Comparison of ENCODE assay signal across 31 cellular contexts in the genomic region with DNA sequence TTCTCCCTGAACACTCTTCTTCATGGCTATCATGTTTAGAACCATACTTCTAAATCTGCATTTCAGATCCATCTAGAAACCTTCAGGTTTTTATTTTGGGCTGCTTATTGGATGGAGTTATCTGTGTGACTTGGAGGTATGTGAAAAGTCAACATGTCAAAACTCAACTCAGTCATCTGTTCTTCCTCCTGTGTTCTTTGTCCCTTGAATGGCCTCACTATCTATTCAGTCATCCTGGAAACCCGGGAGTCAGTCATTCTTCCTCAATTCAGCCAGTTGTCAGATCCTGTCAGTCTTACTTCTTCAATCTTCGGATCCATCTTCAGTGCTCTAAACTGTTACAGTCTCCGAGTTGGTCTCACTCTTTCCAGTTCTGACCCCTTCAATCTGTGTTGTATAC.
"Had no signal": no experiment of that assay in that cellular context is flagged by ENCODE, and none has a peak within 500 bp of the region (broad histone marks: within the 10 kb centered on the region; RNA-seq: fewer than 3 reads in every experiment).

No MANE protein-coding gene starts in this region.

- ATAC-seq: activated naive CD4-positive, alpha-beta T cell treated with anti-CD3 and anti-CD28 coated beads, Interleukin-2, amount 50 U/mL, for 72 hours; activated T-cell treated with anti-CD3 and anti-CD28 coated beads, Interleukin-2, amount 50 U/mL, for 72 hours; esophagus mucosa; T-helper 17 cell had no signal

- H3K27ac ChIP-seq: ascending aorta, breast epithelium, cardiac muscle cell, colonic mucosa had no signal

- H3K9me3 ChIP-seq: ascending aorta, breast epithelium, colonic mucosa had no signal

- H3K27me3 ChIP-seq: ascending aorta, breast epithelium, cardiac muscle cell, colonic mucosa had no signal

- DNase-seq: activated CD4-positive, alpha-beta memory T cell treated with anti-CD3 and anti-CD28 coated beads, Interleukin-2, amount 10 ng/mL, durations not matched to agents 7 days and 5 days; activated CD4-positive, alpha-beta T cell treated with anti-CD3 and anti-CD28 coated beads for 1 hour; activated CD4-positive, alpha-beta T cell treated with anti-CD3 and anti-CD28 coated beads for 4 hours; activated CD4-positive, alpha-beta T cell treated with anti-CD3 and anti-CD28 coated beads, Interleukin-2, amount 10 ng/mL, durations not matched to agents 7 days and 5 days; activated CD4-positive, alpha-beta T cell treated with anti-CD3 and anti-CD28 coated beads, Interleukin-2, amount 50 U/mL, for 4 hours; activated CD8-positive, alpha-beta memory T cell treated with anti-CD3 and anti-CD28 coated beads, Interleukin-2, amount 50 U/mL, for 48 hours; activated gamma-delta T cell; activated naive CD4-positive, alpha-beta T cell; activated naive CD4-positive, alpha-beta T cell treated with anti-CD3 and anti-CD28 coated beads, Interleukin-2, amount 10 ng/mL, durations not matched to agents 7 days and 5 days; activated naive CD8-positive, alpha-beta T cell treated with anti-CD3 and anti-CD28 coated beads, Interleukin-2, amount 10 ng/mL, durations not matched to agents 7 days and 5 days; activated T-cell treated with anti-CD3 and anti-CD28 coated beads for 4 hours; activated T-cell treated with anti-CD3 and anti-CD28 coated beads, Interleukin-2, amount 50 U/mL, for 24 hours; activated T-cell treated with anti-CD3 and anti-CD28 coated beads, Interleukin-2, amount 50 U/mL, for 72 hours; central memory CD4-positive, alpha-beta T cell; cerebellar nuclear complex; colonic mucosa; effector memory CD4-positive, alpha-beta T cell; endodermal cell; foreskin fibroblast; head of caudate nucleus; T-helper 1 cell; T-helper 17 cell; T1000 had no signal

- H3K4me3 Mint-ChIP-seq: activated CD4-positive, alpha-beta memory T cell treated with anti-CD3 and anti-CD28 coated beads, Interleukin-2, amount 10 ng/mL, durations not matched to agents 7 days and 5 days; activated CD4-positive, alpha-beta T cell treated with anti-CD3 and anti-CD28 coated beads, Interleukin-2, amount 10 ng/mL, durations not matched to agents 7 days and 5 days; activated naive CD4-positive, alpha-beta T cell treated with anti-CD3 and anti-CD28 coated beads, Interleukin-2, amount 10 ng/mL, durations not matched to agents 7 days and 5 days; activated naive CD8-positive, alpha-beta T cell treated with anti-CD3 and anti-CD28 coated beads, Interleukin-2, amount 10 ng/mL, durations not matched to agents 7 days and 5 days; activated T-cell treated with anti-CD3 and anti-CD28 coated beads, Interleukin-2, amount 50 U/mL, for 24 hours; activated T-cell treated with anti-CD3 and anti-CD28 coated beads, Interleukin-2, amount 50 U/mL, for 72 hours; brain; endodermal cell; T-helper 17 cell; T-helper 2 cell treated with Interferon-gamma antibody and Interleukin-4, amounts not matched to agents 5 μg/mL and 100 μg/mL, for 36 hours had no signal

- H3K36me3 ChIP-seq: ascending aorta, breast epithelium, cardiac muscle cell, colonic mucosa had no signal

- H3K4me1 Mint-ChIP-seq: activated CD4-positive, alpha-beta memory T cell treated with anti-CD3 and anti-CD28 coated beads, Interleukin-2, amount 10 ng/mL, durations not matched to agents 7 days and 5 days; activated CD4-positive, alpha-beta T cell treated with anti-CD3 and anti-CD28 coated beads, Interleukin-2, amount 10 ng/mL, durations not matched to agents 7 days and 5 days; activated naive CD4-positive, alpha-beta T cell treated with anti-CD3 and anti-CD28 coated beads, Interleukin-2, amount 10 ng/mL, durations not matched to agents 7 days and 5 days; activated naive CD8-positive, alpha-beta T cell treated with anti-CD3 and anti-CD28 coated beads, Interleukin-2, amount 10 ng/mL, durations not matched to agents 7 days and 5 days; endodermal cell had no signal

- H3K27ac Mint-ChIP-seq: activated CD4-positive, alpha-beta memory T cell treated with anti-CD3 and anti-CD28 coated beads, Interleukin-2, amount 10 ng/mL, durations not matched to agents 7 days and 5 days; activated CD4-positive, alpha-beta T cell treated with anti-CD3 and anti-CD28 coated beads, Interleukin-2, amount 10 ng/mL, durations not matched to agents 7 days and 5 days; activated naive CD4-positive, alpha-beta T cell treated with anti-CD3 and anti-CD28 coated beads, Interleukin-2, amount 10 ng/mL, durations not matched to agents 7 days and 5 days; activated naive CD4-positive, alpha-beta T cell treated with anti-CD3 and anti-CD28 coated beads, Interleukin-2, amount 50 U/mL, for 72 hours; activated naive CD8-positive, alpha-beta T cell treated with anti-CD3 and anti-CD28 coated beads, Interleukin-2, amount 10 ng/mL, durations not matched to agents 7 days and 5 days; activated T-cell treated with anti-CD3 and anti-CD28 coated beads, Interleukin-2, amount 50 U/mL, for 24 hours; activated T-cell treated with anti-CD3 and anti-CD28 coated beads, Interleukin-2, amount 50 U/mL, for 72 hours; brain; endodermal cell; T-helper 17 cell; T-helper 2 cell treated with Interferon-gamma antibody and Interleukin-4, amounts not matched to agents 5 μg/mL and 100 μg/mL, for 36 hours had no signal

- H3K27me3 Mint-ChIP-seq: activated CD4-positive, alpha-beta memory T cell treated with anti-CD3 and anti-CD28 coated beads, Interleukin-2, amount 10 ng/mL, durations not matched to agents 7 days and 5 days; activated CD4-positive, alpha-beta T cell treated with anti-CD3 and anti-CD28 coated beads, Interleukin-2, amount 10 ng/mL, durations not matched to agents 7 days and 5 days; activated naive CD4-positive, alpha-beta T cell treated with anti-CD3 and anti-CD28 coated beads, Interleukin-2, amount 10 ng/mL, durations not matched to agents 7 days and 5 days; activated naive CD8-positive, alpha-beta T cell treated with anti-CD3 and anti-CD28 coated beads, Interleukin-2, amount 10 ng/mL, durations not matched to agents 7 days and 5 days; activated T-cell treated with anti-CD3 and anti-CD28 coated beads, Interleukin-2, amount 50 U/mL, for 24 hours; T-helper 17 cell had no signal

- FAIRE-seq: frontal cortex had no signal

- H3K9me3 Mint-ChIP-seq: activated CD4-positive, alpha-beta memory T cell treated with anti-CD3 and anti-CD28 coated beads, Interleukin-2, amount 10 ng/mL, durations not matched to agents 7 days and 5 days; activated CD4-positive, alpha-beta T cell treated with anti-CD3 and anti-CD28 coated beads, Interleukin-2, amount 10 ng/mL, durations not matched to agents 7 days and 5 days; activated naive CD4-positive, alpha-beta T cell treated with anti-CD3 and anti-CD28 coated beads, Interleukin-2, amount 10 ng/mL, durations not matched to agents 7 days and 5 days; activated naive CD4-positive, alpha-beta T cell treated with anti-CD3 and anti-CD28 coated beads, Interleukin-2, amount 50 U/mL, for 72 hours; activated naive CD8-positive, alpha-beta T cell treated with anti-CD3 and anti-CD28 coated beads, Interleukin-2, amount 10 ng/mL, durations not matched to agents 7 days and 5 days; activated T-cell treated with anti-CD3 and anti-CD28 coated beads, Interleukin-2, amount 50 U/mL, for 24 hours; activated T-cell treated with anti-CD3 and anti-CD28 coated beads, Interleukin-2, amount 50 U/mL, for 72 hours; brain; endodermal cell; T-helper 2 cell treated with Interferon-gamma antibody and Interleukin-4, amounts not matched to agents 5 μg/mL and 100 μg/mL, for 36 hours had no signal

- H3K4me3 ChIP-seq: ascending aorta, breast epithelium, cardiac muscle cell, colonic mucosa had no signal

- H3K4me1 ChIP-seq: ascending aorta, breast epithelium, colonic mucosa had no signal
